Comparison of ENCODE assay signal across 9 cellular contexts in the genomic region with DNA sequence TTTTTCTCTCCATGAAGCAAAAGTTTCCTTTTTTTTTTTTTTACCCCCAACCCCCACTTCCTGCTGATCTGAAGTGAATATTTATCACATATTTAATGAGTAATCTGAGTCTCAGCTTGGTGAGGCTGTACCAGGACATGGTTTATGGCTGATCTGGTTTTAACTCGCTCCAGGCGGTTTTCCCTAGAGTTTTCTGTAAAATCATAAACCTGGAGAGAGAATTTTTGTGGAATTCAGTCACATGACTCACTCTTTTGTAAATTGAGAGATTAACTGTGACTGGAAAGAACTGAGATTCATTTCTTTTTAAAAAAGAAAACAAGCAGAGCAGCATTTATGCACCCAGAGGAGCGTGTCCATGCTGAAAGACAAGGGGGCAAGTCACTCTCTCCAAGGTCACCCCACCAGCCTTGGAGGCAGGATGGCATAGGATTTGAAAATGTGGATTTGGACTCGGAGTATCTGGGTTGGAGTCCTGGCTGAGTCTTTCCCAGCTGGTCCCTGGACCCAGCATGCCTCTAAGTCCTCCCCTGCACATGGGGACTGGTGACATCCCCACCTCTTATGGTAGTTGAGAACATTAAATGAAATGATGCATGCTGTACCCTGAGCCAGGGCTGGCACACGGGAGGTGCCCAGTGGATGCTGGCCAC.
A peak's percentile ranks its signal among the peaks of the same experiment; 100 is the strongest.
DNase-seq lines count a peak whose midpoint lies in the region; ATAC-seq and TF ChIP-seq lines count a peak whose summit lies in the region.
"Had no signal": no experiment of that assay in that cellular context is flagged by ENCODE, and none has a peak within 500 bp of the region (broad histone marks: within the 10 kb centered on the region; RNA-seq: fewer than 3 reads in every experiment).

No MANE protein-coding gene starts in this region.

- H3K4me1 ChIP-seq in HAP-1 = peaks cover 36% of the 10 kb centered on the region
- H3K4me1 ChIP-seq in smooth muscle cell (ENCODE audit: low read depth) = peaks cover 5% of the 10 kb centered on the region
- H3K4me1 ChIP-seq in lower lobe of right lung = peaks cover 27% of the 10 kb centered on the region
- H3K4me1 ChIP-seq in MM.1S (ENCODE audit: low read length) = no peaks in the 10 kb centered on the region

- peak overlapping the region; percentile 36 for H3K27ac ChIP-seq in smooth muscle cell (ENCODE audit: low read depth)
- H3K27ac ChIP-seq in lower lobe of right lung = no peak overlapping the region
- H3K27ac ChIP-seq in MM.1S (ENCODE audit: low read length) = no peak overlapping the region

- H3K4me2 ChIP-seq in smooth muscle cell (peak overlapping the region; percentile 70), MM.1S (ENCODE audit: low read depth, low read length) (no peak overlapping the region)

- no peak for ATAC-seq in HG03354 (IDR thresholded peaks at IDR 0.05; ENCODE audit: poor library complexity, severe bottlenecking, unreplicated experiment)
- ATAC-seq in lower lobe of right lung = no peak

- WGBS in smooth muscle cell (ENCODE audit: low lambda C conversion rate) = 42% methylated on average over 5 of the region's 5 CpGs

- no peaks in the 10 kb centered on the region for H3K9me3 ChIP-seq in HAP-1
- H3K9me3 ChIP-seq in smooth muscle cell (replicated peaks; ENCODE audit: low read depth) = no peaks in the 10 kb centered on the region
- no peaks in the 10 kb centered on the region for H3K9me3 ChIP-seq in lower lobe of right lung
- no peaks in the 10 kb centered on the region for H3K9me3 ChIP-seq in MM.1S (replicated peaks; ENCODE audit: insufficient read depth, low read length)

- H4K20me1 ChIP-seq in smooth muscle cell (ENCODE audit: low read depth) (peaks cover 67% of the 10 kb centered on the region), MM.1S (ENCODE audit: insufficient read depth, low read length) (no peaks in the 10 kb centered on the region)

- no peak for TF ChIP-seq CTCF in smooth muscle cell (IDR thresholded peaks at IDR 0.05; ENCODE audit: borderline replicate concordance, insufficient read depth, poor library complexity, severe bottlenecking)
- no peak for TF ChIP-seq CTCF in lower lobe of right lung (IDR thresholded peaks at IDR 0.05)
- no peak for TF ChIP-seq CTCF in MM.1S (IDR thresholded peaks at IDR 0.05; ENCODE audit: low read length)

- intact Hi-C loops in lower lobe of right lung (cut with DNase I) = no loop called here

- H3K9ac ChIP-seq in smooth muscle cell (ENCODE audit: low read depth) = no peak overlapping the region
- no peak overlapping the region for H3K9ac ChIP-seq in MM.1S (ENCODE audit: low read length)

- H3K27me3 ChIP-seq in HAP-1 (ENCODE audit: low read depth) = no peaks in the 10 kb centered on the region
- H3K27me3 ChIP-seq in smooth muscle cell (ENCODE audit: low read depth) = no peaks in the 10 kb centered on the region
- H3K27me3 ChIP-seq in lower lobe of right lung (ENCODE audit: low read depth) = no peaks in the 10 kb centered on the region
- no peaks in the 10 kb centered on the region for H3K27me3 ChIP-seq in MM.1S (replicated peaks; ENCODE audit: insufficient read depth, low read length)

- H3F3A ChIP-seq in smooth muscle cell (ENCODE audit: low read depth) (peaks cover 6% of the 10 kb centered on the region), MM.1S (ENCODE audit: insufficient read depth, low read length) (no peaks in the 10 kb centered on the region)

- H2AFZ ChIP-seq in smooth muscle cell (ENCODE audit: low read depth) = no peak overlapping the region
- H2AFZ ChIP-seq in MM.1S (ENCODE audit: low read length) = no peak overlapping the region

- H3K79me2 ChIP-seq in smooth muscle cell (ENCODE audit: low read depth) (peaks cover 19% of the 10 kb centered on the region), MM.1S (ENCODE audit: low read length) (no peaks in the 10 kb centered on the region)

- in situ Hi-C loops in HAP-1 (cut with MboI; ENCODE audit: low sequenced_read_pairs) = no loop called here
- in situ Hi-C loops in G401 (cut with HindIII; ENCODE audit: low sequenced_read_pairs) = no loop called here

- no peaks in the 10 kb centered on the region; the same call in 1 of the 2 replicates for H3K36me3 ChIP-seq in HAP-1 (replicated peaks)
- H3K36me3 ChIP-seq in smooth muscle cell (ENCODE audit: low read depth) = no peaks in the 10 kb centered on the region
- H3K36me3 ChIP-seq in lower lobe of right lung = no peaks in the 10 kb centered on the region
- H3K36me3 ChIP-seq in MM.1S (replicated peaks; ENCODE audit: insufficient read depth, low read length) = no peaks in the 10 kb centered on the region

- DNase-seq in HAP-1 (ENCODE audit: low spot score in 2 of 2) (peak; percentile 75 to 92), amniotic epithelial cell (ENCODE audit: low read depth) (peak; percentile 94), hepatic stellate cell (ENCODE audit: low spot score) (peak; percentile 86), smooth muscle cell (lab: John Stamatoyannopoulos, UW; ENCODE audit: unreplicated experiment) (no peak), lower lobe of right lung (no peak), G401 (ENCODE audit: low spot score) (no peak), MM.1S (no peak)
- DNase-seq: NCI-H1092 treated with DMSO at 0.1 percent for 48 hours had no signal

- no peaks in the 10 kb centered on the region for H3K9me2 ChIP-seq in MM.1S (replicated peaks; ENCODE audit: insufficient read depth, low read length)

- H3K4me3 ChIP-seq in HAP-1 (no peak overlapping the region), smooth muscle cell (no peak overlapping the region), lower lobe of right lung (no peak overlapping the region), MM.1S (ENCODE audit: low read length) (no peak overlapping the region)

Comparison
In these comparisons a context has a peak if more than half of its experiments do, and no peak if none do; other contexts are left out.
1. DNase-seq: peak in HAP-1 (2 of 2), amniotic epithelial cell (single experiment) and hepatic stellate cell (single experiment); none in smooth muscle cell (single experiment), lower lobe of right lung (single experiment), G401 (single experiment) and MM.1S (single experiment).